ENCODE assay signal across 8 cellular contexts in genomic region chr11:78961186-78961782, GRCh38.
DNase-seq lines count a peak whose midpoint lies in the region; ATAC-seq and TF ChIP-seq lines count a peak whose summit lies in the region.

No MANE protein-coding gene starts in this region.

- no peak for TF ChIP-seq RAD21 in neural cell (conservative IDR thresholded peaks at IDR 0.05)

- H3K4me3 ChIP-seq in GM12875 (ENCODE audit: low read depth, low read length), result no peak overlapping the region
- peak overlapping the region; percentile 57 for H3K4me3 ChIP-seq in neural cell (ENCODE audit: low read length)

- H3K27ac ChIP-seq in neural cell (ENCODE audit: low read length), result no peak overlapping the region

- CTCF ChIA-PET in activated naive CD4-positive, alpha-beta T cell treated with anti-CD3 and anti-CD28 coated beads for 36 hours (lab: Charles Lee), result interaction anchor here (0.7 kb wide), 1 partner anchor 316 kb away, joined by 3 read pairs; no protein-coding TSS in a partner anchor

- no peaks in the 10 kb centered on the region for H3K9me2 ChIP-seq in neural cell (ENCODE audit: insufficient read depth, low read length)

- no peaks in the 10 kb centered on the region for H3F3A ChIP-seq in neural cell (ENCODE audit: insufficient read depth, low read length, poor library complexity, severe bottlenecking)

- H3K27ac Mint-ChIP-seq in activated naive CD4-positive, alpha-beta T cell treated with anti-CD3 and anti-CD28 coated beads for 36 hours, result no peak overlapping the region

- intact Hi-C loops in activated naive CD4-positive, alpha-beta T cell treated with anti-CD3 and anti-CD28 coated beads for 36 hours (cut with micrococcal nuclease), result loop anchor here (10.0 kb wide), 1 partner anchor 316 kb away; no protein-coding TSS in a partner anchor

- H3K9ac ChIP-seq in neural cell (ENCODE audit: low read length), result no peak overlapping the region

- peaks cover 37% of the 10 kb centered on the region for H3K27me3 Mint-ChIP-seq in activated naive CD4-positive, alpha-beta T cell treated with anti-CD3 and anti-CD28 coated beads for 36 hours (ENCODE audit: low read depth)
- peaks cover 28% of the 10 kb centered on the region for H3K27me3 Mint-ChIP-seq in activated T-cell treated with anti-CD3 and anti-CD28 coated beads, Interleukin-2, amount 50 U/mL, for 4 hours (ENCODE audit: low read depth)

- no peaks in the 10 kb centered on the region for H3K79me2 ChIP-seq in neural cell (replicated peaks; ENCODE audit: insufficient read depth, low read length)

- TF ChIP-seq EP300 in neural cell (conservative IDR thresholded peaks at IDR 0.05; ENCODE audit: poor library complexity, severe bottlenecking), result no peak

- peak; percentile 21; the same call in 1 of the 2 replicates for TF ChIP-seq CTCF in GM12875 (IDR thresholded peaks at IDR 0.05; ENCODE audit: borderline replicate concordance, insufficient read depth, low read depth, low read length)
- no peak for TF ChIP-seq CTCF in neural cell (IDR thresholded peaks at IDR 0.05; ENCODE audit: poor library complexity, severe bottlenecking)

- no peaks in the 10 kb centered on the region for H3K27me3 ChIP-seq in neural cell (ENCODE audit: insufficient read depth, low read depth, low read length)

- no peaks in the 10 kb centered on the region for H3K36me3 Mint-ChIP-seq in activated naive CD4-positive, alpha-beta T cell treated with anti-CD3 and anti-CD28 coated beads for 36 hours (ENCODE audit: low read depth)
- no peaks in the 10 kb centered on the region for H3K36me3 Mint-ChIP-seq in activated T-cell treated with anti-CD3 and anti-CD28 coated beads, Interleukin-2, amount 50 U/mL, for 4 hours (ENCODE audit: insufficient read depth)

- peak; percentile 65 for DNase-seq in NCI-H2196 (lab: John Stamatoyannopoulos, UW; ENCODE audit: unreplicated experiment)
- no peak for DNase-seq in activated naive CD4-positive, alpha-beta T cell treated with anti-CD3 and anti-CD28 coated beads for 36 hours
- DNase-seq in GOT3 (lab: John Stamatoyannopoulos, UW), result no peak
- DNase-seq in activated T-cell treated with anti-CD3 and anti-CD28 coated beads, Interleukin-2, amount 50 U/mL, for 4 hours, result no peak

- no peak overlapping the region for H3K4me3 Mint-ChIP-seq in activated naive CD4-positive, alpha-beta T cell treated with anti-CD3 and anti-CD28 coated beads for 36 hours
- H3K4me3 Mint-ChIP-seq in activated T-cell treated with anti-CD3 and anti-CD28 coated beads, Interleukin-2, amount 50 U/mL, for 4 hours, result no peak overlapping the region

- H3K9me3 Mint-ChIP-seq in activated naive CD4-positive, alpha-beta T cell treated with anti-CD3 and anti-CD28 coated beads for 36 hours, result no peaks in the 10 kb centered on the region
- H3K9me3 Mint-ChIP-seq in activated T-cell treated with anti-CD3 and anti-CD28 coated beads, Interleukin-2, amount 50 U/mL, for 4 hours, result no peaks in the 10 kb centered on the region

- no peaks in the 10 kb centered on the region for H4K20me1 ChIP-seq in neural cell (ENCODE audit: insufficient read depth)

- no peaks in the 10 kb centered on the region for H3K36me3 ChIP-seq in neural cell (ENCODE audit: insufficient read depth, low read length)

- ATAC-seq in esophagus mucosa (peak; percentile 88), GM21528 (IDR thresholded peaks at IDR 0.05; ENCODE audit: low FRiP score, unreplicated experiment) (no peak)
- ATAC-seq in activated T-cell treated with anti-CD3 and anti-CD28 coated beads, Interleukin-2, amount 50 U/mL, for 4 hours, result no peak

- H2AFZ ChIP-seq in neural cell (ENCODE audit: low read depth, low read length), result no peak overlapping the region

- H3K4me2 ChIP-seq in neural cell (ENCODE audit: low read length), result no peak overlapping the region

- peaks cover 4% of the 10 kb centered on the region for H3K4me1 Mint-ChIP-seq in activated naive CD4-positive, alpha-beta T cell treated with anti-CD3 and anti-CD28 coated beads for 36 hours (ENCODE audit: low read depth)
- H3K4me1 Mint-ChIP-seq in activated T-cell treated with anti-CD3 and anti-CD28 coated beads, Interleukin-2, amount 50 U/mL, for 4 hours (ENCODE audit: low read depth), result no peaks in the 10 kb centered on the region

- H3K9me3 ChIP-seq in neural cell (ENCODE audit: low read length), result no peaks in the 10 kb centered on the region

TF ChIP-seq in neural cell, 6 proteins besides CTCF, POLR2A, EP300 and RAD21:
- TF ChIP-seq SMC3 (conservative IDR thresholded peaks at IDR 0.05; ENCODE audit: poor library complexity) (no peak), POLR2AphosphoS5 (IDR thresholded peaks at IDR 0.05) (no peak), EZH2 (IDR thresholded peaks at IDR 0.05; ENCODE audit: borderline replicate concordance, insufficient read depth, low read length, poor library complexity, severe bottlenecking) (no peak), MXI1 (conservative IDR thresholded peaks at IDR 0.05; ENCODE audit: poor library complexity, severe bottlenecking) (no peak), TAF1 (IDR thresholded peaks at IDR 0.05; ENCODE audit: low read depth) (no peak)
- TF ChIP-seq, protein P1, sequence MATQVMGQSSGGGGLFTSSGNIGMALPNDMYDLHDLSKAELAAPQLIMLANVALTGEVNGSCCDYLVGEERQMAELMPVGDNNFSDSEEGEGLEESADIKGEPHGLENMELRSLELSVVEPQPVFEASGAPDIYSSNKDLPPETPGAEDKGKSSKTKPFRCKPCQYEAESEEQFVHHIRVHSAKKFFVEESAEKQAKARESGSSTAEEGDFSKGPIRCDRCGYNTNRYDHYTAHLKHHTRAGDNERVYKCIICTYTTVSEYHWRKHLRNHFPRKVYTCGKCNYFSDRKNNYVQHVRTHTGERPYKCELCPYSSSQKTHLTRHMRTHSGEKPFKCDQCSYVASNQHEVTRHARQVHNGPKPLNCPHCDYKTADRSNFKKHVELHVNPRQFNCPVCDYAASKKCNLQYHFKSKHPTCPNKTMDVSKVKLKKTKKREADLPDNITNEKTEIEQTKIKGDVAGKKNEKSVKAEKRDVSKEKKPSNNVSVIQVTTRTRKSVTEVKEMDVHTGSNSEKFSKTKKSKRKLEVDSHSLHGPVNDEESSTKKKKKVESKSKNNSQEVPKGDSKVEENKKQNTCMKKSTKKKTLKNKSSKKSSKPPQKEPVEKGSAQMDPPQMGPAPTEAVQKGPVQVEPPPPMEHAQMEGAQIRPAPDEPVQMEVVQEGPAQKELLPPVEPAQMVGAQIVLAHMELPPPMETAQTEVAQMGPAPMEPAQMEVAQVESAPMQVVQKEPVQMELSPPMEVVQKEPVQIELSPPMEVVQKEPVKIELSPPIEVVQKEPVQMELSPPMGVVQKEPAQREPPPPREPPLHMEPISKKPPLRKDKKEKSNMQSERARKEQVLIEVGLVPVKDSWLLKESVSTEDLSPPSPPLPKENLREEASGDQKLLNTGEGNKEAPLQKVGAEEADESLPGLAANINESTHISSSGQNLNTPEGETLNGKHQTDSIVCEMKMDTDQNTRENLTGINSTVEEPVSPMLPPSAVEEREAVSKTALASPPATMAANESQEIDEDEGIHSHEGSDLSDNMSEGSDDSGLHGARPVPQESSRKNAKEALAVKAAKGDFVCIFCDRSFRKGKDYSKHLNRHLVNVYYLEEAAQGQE (IDR thresholded peaks at IDR 0.05; ENCODE audit: borderline replicate concordance), result no peak
